Comparison of ENCODE assay signal across 21 cellular contexts in the genomic region with DNA sequence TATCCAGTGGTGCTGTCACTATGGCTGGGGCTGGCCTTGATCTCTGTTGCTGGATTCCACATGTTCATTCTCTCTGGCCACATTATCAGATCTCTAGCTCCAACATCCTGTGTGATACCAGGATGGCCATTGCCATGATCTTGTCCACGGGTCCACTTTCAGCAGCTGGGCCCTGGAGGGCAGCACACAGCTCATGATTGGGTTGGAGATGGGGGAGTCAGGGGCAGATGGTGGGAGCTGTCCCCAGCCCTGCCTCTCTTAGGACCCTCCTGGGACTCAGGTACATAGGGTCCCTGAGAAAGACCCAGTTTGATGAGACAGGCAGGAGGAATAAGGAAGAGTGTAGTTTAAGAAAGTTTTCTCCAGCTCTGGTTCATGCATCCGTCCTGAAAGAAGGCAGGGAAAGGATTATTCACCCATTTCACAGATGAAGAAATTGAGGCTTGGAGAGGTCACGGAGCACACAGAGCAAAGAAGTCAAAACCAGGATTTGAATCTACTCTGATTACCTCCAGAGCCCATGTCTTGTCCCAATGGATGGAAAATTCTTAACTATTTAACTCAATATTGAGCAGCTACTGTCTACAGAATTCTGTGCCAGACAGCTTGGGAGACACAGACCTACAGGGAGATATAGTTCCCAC.
DNase-seq lines count a peak whose midpoint lies in the region; ATAC-seq and TF ChIP-seq lines count a peak whose summit lies in the region.
"Had no signal": no experiment of that assay in that cellular context is flagged by ENCODE, and none has a peak within 500 bp of the region (broad histone marks: within the 10 kb centered on the region; RNA-seq: fewer than 3 reads in every experiment).

No MANE protein-coding gene starts in this region.

- H3K27me3 ChIP-seq in left ventricle myocardium inferior (ENCODE audit: low read depth) (no peaks in the 10 kb centered on the region), trophoblast cell (ENCODE audit: insufficient read depth, low read length) (no peaks in the 10 kb centered on the region)
- H3K27me3 ChIP-seq: BE2C had no signal

- H4K8ac ChIP-seq in trophoblast cell (ENCODE audit: low read depth, low read length): no peak overlapping the region

- H3K9me3 ChIP-seq in left ventricle myocardium inferior (replicated peaks) (no peaks in the 10 kb centered on the region), trophoblast cell (ENCODE audit: insufficient read depth, low read depth, low read length) (no peaks in the 10 kb centered on the region)
- H3K9me3 ChIP-seq: BE2C had no signal

- H3K4ac ChIP-seq in trophoblast cell (ENCODE audit: low read depth, low read length): no peak overlapping the region

- H3K4me2 ChIP-seq in trophoblast cell (ENCODE audit: low read length): no peak overlapping the region

- H3K79me2 ChIP-seq in trophoblast cell (ENCODE audit: control insufficient read depth, insufficient read depth, low read length, poor library complexity): peaks cover 8% of the 10 kb centered on the region

- H4K91ac ChIP-seq in trophoblast cell (ENCODE audit: low read depth, low read length): peak overlapping the region; percentile 44

- H2BK12ac ChIP-seq in trophoblast cell (ENCODE audit: low read length): peak overlapping the region; percentile 78

- peaks cover 3% of the 10 kb centered on the region for H3K9me3 Mint-ChIP-seq in chondrocyte (ENCODE audit: low read depth)
- H3K9me3 Mint-ChIP-seq in naive thymus-derived CD8-positive, alpha-beta T cell: no peaks in the 10 kb centered on the region
- H3K9me3 Mint-ChIP-seq: HFFc6, IgD-negative memory B cell had no signal

- no peak overlapping the region for H3K9ac ChIP-seq in trophoblast cell (ENCODE audit: low read length)

- no peak overlapping the region for H2AFZ ChIP-seq in trophoblast cell (ENCODE audit: insufficient read depth, low read length, poor library complexity)

- peak overlapping the region; percentile 50 for H3K14ac ChIP-seq in trophoblast cell (ENCODE audit: low read length)

- H3K36me3 ChIP-seq in left ventricle myocardium inferior (no peaks in the 10 kb centered on the region), trophoblast cell (ENCODE audit: control insufficient read depth in 1 of 2, insufficient read depth in 2 of 2, low read length in 2 of 2) (no peaks in the 10 kb centered on the region)
- H3K36me3 ChIP-seq: BE2C had no signal

- POLR2A ChIA-PET in naive thymus-derived CD8-positive, alpha-beta T cell (lab: Charles Lee): interaction anchor here (0.5 kb wide), 1 partner anchor 661 kb away, joined by 3 read pairs; no protein-coding TSS in a partner anchor

- no peak overlapping the region for H3K27ac Mint-ChIP-seq in chondrocyte (ENCODE audit: unreplicated experiment)
- no peak overlapping the region for H3K27ac Mint-ChIP-seq in naive thymus-derived CD8-positive, alpha-beta T cell
- H3K27ac Mint-ChIP-seq: HFFc6, IgD-negative memory B cell had no signal

- H3K4me1 Mint-ChIP-seq in chondrocyte (ENCODE audit: low read depth): peaks cover 33% of the 10 kb centered on the region
- H3K4me1 Mint-ChIP-seq in naive thymus-derived CD8-positive, alpha-beta T cell: no peaks in the 10 kb centered on the region

- no peak overlapping the region for H3K27ac ChIP-seq in left ventricle myocardium inferior (replicated peaks)
- H3K27ac ChIP-seq in trophoblast cell (ENCODE audit: low read depth, low read length): no peak overlapping the region

- H3K18ac ChIP-seq in trophoblast cell (ENCODE audit: low read length): no peak overlapping the region

- peak overlapping the region; percentile 49 for H2AK5ac ChIP-seq in trophoblast cell (ENCODE audit: low read length)

- no CpG with 5 or more reads among the region's 3 CpGs for WGBS in trophoblast cell (ENCODE audit: extremely low coverage, insufficient coverage, insufficient read length)

- peaks cover 26% of the 10 kb centered on the region for H3K4me1 ChIP-seq in left ventricle myocardium inferior
- peaks cover 27 to 36% of the 10 kb centered on the region in 2 experiments for H3K4me1 ChIP-seq in trophoblast cell (ENCODE audit: control insufficient read depth in 1 of 2, insufficient read depth in 2 of 2, low read length in 2 of 2)

- no peak for TF ChIP-seq CTCF in left ventricle myocardium inferior (IDR thresholded peaks at IDR 0.05; ENCODE audit: borderline replicate concordance)
- TF ChIP-seq CTCF in chondrocyte (IDR thresholded peaks at IDR 0.05): no peak

- H3K23ac ChIP-seq in trophoblast cell (ENCODE audit: low read length): no peak overlapping the region

- no peaks in the 10 kb centered on the region for H3K27me3 Mint-ChIP-seq in chondrocyte (ENCODE audit: low read depth)
- peaks cover 0 to 20% (median 7%) of the 10 kb centered on the region in 5 donors for H3K27me3 Mint-ChIP-seq in naive thymus-derived CD8-positive, alpha-beta T cell
- H3K27me3 Mint-ChIP-seq: IgD-negative memory B cell had no signal

- DNase-seq in left ventricle myocardium superior (peak; percentile 6), left ventricle myocardium inferior (no peak), chondrocyte (ENCODE audit: low spot score) (peak; percentile 36), trophoblast cell (no peak), COLO668 (lab: John Stamatoyannopoulos, UW; ENCODE audit: unreplicated experiment) (no peak)
- no peak for DNase-seq in naive thymus-derived CD8-positive, alpha-beta T cell
- DNase-seq: BE2C, COR-L47, DMS79 treated with DMSO at 0.1 percent for 48 hours, HFFc6, Karpas-422, MV-4-11, NCI-H1105 treated with DMSO at 0.1 percent for 48 hours, NCI-H2081, NCI-H2171, NCI-H345, NCI-H524, NCI-H774, Right ventricle myocardium superior had no signal

- no peak overlapping the region for H3K4me3 Mint-ChIP-seq in chondrocyte (ENCODE audit: unreplicated experiment)
- H3K4me3 Mint-ChIP-seq in naive thymus-derived CD8-positive, alpha-beta T cell: no peak overlapping the region
- H3K4me3 Mint-ChIP-seq: HFFc6, IgD-negative memory B cell had no signal

- no peak overlapping the region for H2BK5ac ChIP-seq in trophoblast cell (ENCODE audit: low read depth, low read length, poor library complexity)

- ATAC-seq in left ventricle myocardium superior (no peak), GM19397 (IDR thresholded peaks at IDR 0.05; ENCODE audit: unreplicated experiment) (no peak)
- no peak for ATAC-seq in naive thymus-derived CD8-positive, alpha-beta T cell

- H3K4me3 ChIP-seq in left ventricle myocardium inferior (no peak overlapping the region), trophoblast cell (ENCODE audit: low read depth, low read length) (no peak overlapping the region)

- H3K36me3 Mint-ChIP-seq in chondrocyte (ENCODE audit: low read depth): no peaks in the 10 kb centered on the region
- H3K36me3 Mint-ChIP-seq in naive thymus-derived CD8-positive, alpha-beta T cell: no peaks in the 10 kb centered on the region
- H3K36me3 Mint-ChIP-seq: IgD-negative memory B cell had no signal

- H3K79me1 ChIP-seq in trophoblast cell (ENCODE audit: low read length): peaks cover 42% of the 10 kb centered on the region

- H4K12ac ChIP-seq in trophoblast cell (ENCODE audit: low read depth, low read length): no peak overlapping the region

- H2BK120ac ChIP-seq in trophoblast cell (ENCODE audit: insufficient read depth, low read length, poor library complexity): peak overlapping the region; percentile 9

- intact Hi-C loops in left ventricle myocardium superior (cut with micrococcal nuclease): no loop called here
- intact Hi-C loops in left ventricle myocardium inferior (cut with micrococcal nuclease): no loop called here

Comparison
In these comparisons a context has a peak if more than half of its experiments do, and no peak if none do; other contexts are left out.
1. DNase-seq: peak in left ventricle myocardium superior (single experiment) and chondrocyte (single experiment); none in left ventricle myocardium inferior (single experiment), trophoblast cell (0 of 2), naive thymus-derived CD8-positive, alpha-beta T cell (0 of 10) and COLO668 (single experiment).